ENCODE assay signal across 8 cellular contexts in the genomic region with DNA sequence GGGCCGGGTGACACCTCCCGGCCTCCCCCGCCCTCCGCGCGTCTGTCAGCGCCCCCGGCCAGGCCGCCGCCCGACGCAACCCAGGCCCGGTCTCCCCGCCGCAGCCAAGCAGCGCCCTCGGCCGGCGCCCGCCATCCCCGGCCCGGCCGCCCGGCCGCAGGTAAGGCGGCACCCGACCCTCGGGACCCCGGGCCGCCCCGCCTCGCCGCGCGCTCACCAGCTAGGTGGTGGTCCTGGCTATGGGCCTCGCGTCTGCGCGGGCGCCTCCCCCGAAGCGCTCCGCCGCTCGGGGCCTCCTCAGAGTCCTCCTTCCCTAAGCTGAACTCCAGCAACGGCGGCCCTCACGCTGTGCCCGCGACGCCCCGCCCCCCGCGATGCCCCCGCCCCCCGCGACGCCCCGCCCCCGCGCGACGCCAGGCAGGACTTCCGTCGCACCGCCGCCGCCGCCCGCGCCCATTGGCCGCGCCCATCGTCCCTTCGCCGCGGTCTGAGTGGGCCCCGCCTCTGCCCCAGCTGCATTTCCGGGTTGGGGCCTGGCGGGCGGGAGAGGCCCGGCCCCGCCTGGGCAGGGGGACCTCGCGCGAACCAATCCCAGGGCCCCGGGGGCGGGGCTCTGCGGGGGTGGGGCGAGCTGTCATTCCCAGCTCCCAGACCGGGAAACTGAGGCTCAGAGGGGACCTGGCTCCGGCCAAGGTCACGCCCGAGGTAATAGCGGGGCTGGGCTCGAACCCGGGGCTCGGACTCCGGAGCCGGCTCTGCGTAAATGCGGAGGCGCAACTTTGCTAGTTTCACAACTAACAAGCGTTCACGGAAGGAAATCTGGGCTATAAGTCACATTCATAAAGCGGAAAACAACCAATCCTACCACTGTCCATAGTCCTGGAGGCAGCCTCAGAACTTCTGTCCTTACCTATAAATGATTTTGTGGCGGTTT. TPM values are rescaled to one million over a fixed set of nuclear protein-coding genes. Genes with fewer than 3 reads are reported as not detected.
DNase-seq lines count a peak whose midpoint lies in the region; ATAC-seq and TF ChIP-seq lines count a peak whose summit lies in the region.

No MANE protein-coding gene starts in this region.

- H3K36me3 ChIP-seq in muscle layer of colon (ENCODE audit: insufficient read depth, low read length), result peaks cover 7% of the 10 kb centered on the region

- peak overlapping the region; percentile 71 for H3K4me3 ChIP-seq in Jurkat, Clone E6-1 (ENCODE audit: low read length)
- peak overlapping the region; percentile 75 to 81 for H3K4me3 ChIP-seq in muscle layer of colon (ENCODE audit: low read depth in 1 of 2, low read length in 2 of 2)

- H3K27ac ChIP-seq in muscle layer of colon (ENCODE audit: low read depth, low read length), result peak overlapping the region; percentile 78

- peak; percentile 79 for ATAC-seq in GM21717 (IDR thresholded peaks at IDR 0.05; ENCODE audit: unreplicated experiment)

- DNase-seq in DMS153 (lab: John Stamatoyannopoulos, UW), result peak; percentile 81
- DNase-seq in Jurkat, Clone E6-1 (ENCODE audit: low read depth, low spot score), result peak; percentile 78
- DNase-seq in OCI-M2 (lab: John Stamatoyannopoulos, UW; ENCODE audit: unreplicated experiment), result peak; percentile 41
- peak; percentile 93 for DNase-seq in activated T-cell treated with anti-CD3 and anti-CD28 coated beads, Interleukin-2, amount 50 U/mL, for 1 hour
- peak; percentile 98 to 99 for DNase-seq in erythroblast (lab: John Stamatoyannopoulos, UW)
- peak; percentile 86 to 88 for DNase-seq in stimulated activated CD8-positive, alpha-beta memory T cell treated with anti-CD3 and anti-CD28 coated beads, Interleukin-7, amount 100 ng/mL, for 1 hour (ENCODE audit: low read depth in 2 of 2)

- H3K27me3 ChIP-seq in muscle layer of colon (ENCODE audit: control insufficient read depth in 1 of 2, insufficient read depth in 2 of 2, low read length in 2 of 2), result no peaks in the 10 kb centered on the region

- H3K4me1 ChIP-seq in muscle layer of colon (ENCODE audit: insufficient read depth, low read length), result peaks cover 12% of the 10 kb centered on the region

- H3K9me3 ChIP-seq in muscle layer of colon (ENCODE audit: low read length), result no peaks in the 10 kb centered on the region

- peak overlapping the region; percentile 57 for H3K9ac ChIP-seq in muscle layer of colon (ENCODE audit: low read length)

- peak; percentile 43 for TF ChIP-seq POLR2A in erythroblast (IDR thresholded peaks at IDR 0.05; ENCODE audit: low read length)

RNA-seq across cellular contexts. Expression of gene KCTD5, which starts 9.0 kb away (rescaled TPM):
- polyA plus RNA-seq in Jurkat, Clone E6-1 (2012; ENCODE audit: insufficient read depth, insufficient read length), result 39.3 TPM

RNA-seq across cellular contexts. Expression of gene PRSS27, which starts 46.7 kb away (rescaled TPM):
- 0.91 TPM for polyA plus RNA-seq in Jurkat, Clone E6-1 (2012; ENCODE audit: insufficient read depth, insufficient read length)

Comparison
In these comparisons a context has a peak if more than half of its experiments do, and no peak if none do; other contexts are left out.
1. Peak in every context shown above with its lines: DNase-seq, ATAC-seq, H3K4me3 ChIP-seq and H3K27ac ChIP-seq.
2. DNase-seq: peak in every context shown above with its lines; median percentile 98 in erythroblast; 93 in activated T-cell treated with anti-CD3 and anti-CD28 coated beads, Interleukin-2, amount 50 U/mL, for 1 hour; 87 in stimulated activated CD8-positive, alpha-beta memory T cell treated with anti-CD3 and anti-CD28 coated beads, Interleukin-7, amount 100 ng/mL, for 1 hour; 81 in DMS153; 78 in Jurkat, Clone E6-1; 41 in OCI-M2.